In the genomic region with DNA sequence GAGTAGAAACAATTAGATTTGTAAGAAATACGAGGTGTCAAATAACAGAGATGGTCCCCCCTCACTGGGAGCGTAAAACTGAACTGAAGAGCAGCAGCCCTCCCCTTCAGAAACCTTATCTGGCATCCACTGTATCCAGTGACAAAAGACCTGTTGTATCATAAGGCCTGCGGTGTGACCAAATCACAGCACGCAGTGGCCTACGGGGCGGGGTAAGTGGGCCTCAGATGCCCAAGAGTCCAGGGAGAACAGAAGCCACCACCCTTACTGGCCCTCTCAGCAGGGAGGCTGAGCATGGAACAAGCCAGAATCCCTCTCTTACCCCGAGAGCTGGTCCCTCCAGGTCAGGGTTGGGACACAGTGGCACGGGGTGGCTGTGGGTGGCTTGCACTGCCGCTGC, we compare ENCODE assay signal across 1 cellular context.
TF ChIP-seq lines count a peak whose summit lies in the region.

No MANE protein-coding gene starts in this region.

TF ChIP-seq in HepG2, 621 proteins besides CTCF, POLR2A, EP300 and RAD21:
- TF ChIP-seq GTF3A (CRISPR knock-in tag; conservative IDR thresholded peaks at IDR 0.05) = no peak
- TF ChIP-seq, protein P1, sequence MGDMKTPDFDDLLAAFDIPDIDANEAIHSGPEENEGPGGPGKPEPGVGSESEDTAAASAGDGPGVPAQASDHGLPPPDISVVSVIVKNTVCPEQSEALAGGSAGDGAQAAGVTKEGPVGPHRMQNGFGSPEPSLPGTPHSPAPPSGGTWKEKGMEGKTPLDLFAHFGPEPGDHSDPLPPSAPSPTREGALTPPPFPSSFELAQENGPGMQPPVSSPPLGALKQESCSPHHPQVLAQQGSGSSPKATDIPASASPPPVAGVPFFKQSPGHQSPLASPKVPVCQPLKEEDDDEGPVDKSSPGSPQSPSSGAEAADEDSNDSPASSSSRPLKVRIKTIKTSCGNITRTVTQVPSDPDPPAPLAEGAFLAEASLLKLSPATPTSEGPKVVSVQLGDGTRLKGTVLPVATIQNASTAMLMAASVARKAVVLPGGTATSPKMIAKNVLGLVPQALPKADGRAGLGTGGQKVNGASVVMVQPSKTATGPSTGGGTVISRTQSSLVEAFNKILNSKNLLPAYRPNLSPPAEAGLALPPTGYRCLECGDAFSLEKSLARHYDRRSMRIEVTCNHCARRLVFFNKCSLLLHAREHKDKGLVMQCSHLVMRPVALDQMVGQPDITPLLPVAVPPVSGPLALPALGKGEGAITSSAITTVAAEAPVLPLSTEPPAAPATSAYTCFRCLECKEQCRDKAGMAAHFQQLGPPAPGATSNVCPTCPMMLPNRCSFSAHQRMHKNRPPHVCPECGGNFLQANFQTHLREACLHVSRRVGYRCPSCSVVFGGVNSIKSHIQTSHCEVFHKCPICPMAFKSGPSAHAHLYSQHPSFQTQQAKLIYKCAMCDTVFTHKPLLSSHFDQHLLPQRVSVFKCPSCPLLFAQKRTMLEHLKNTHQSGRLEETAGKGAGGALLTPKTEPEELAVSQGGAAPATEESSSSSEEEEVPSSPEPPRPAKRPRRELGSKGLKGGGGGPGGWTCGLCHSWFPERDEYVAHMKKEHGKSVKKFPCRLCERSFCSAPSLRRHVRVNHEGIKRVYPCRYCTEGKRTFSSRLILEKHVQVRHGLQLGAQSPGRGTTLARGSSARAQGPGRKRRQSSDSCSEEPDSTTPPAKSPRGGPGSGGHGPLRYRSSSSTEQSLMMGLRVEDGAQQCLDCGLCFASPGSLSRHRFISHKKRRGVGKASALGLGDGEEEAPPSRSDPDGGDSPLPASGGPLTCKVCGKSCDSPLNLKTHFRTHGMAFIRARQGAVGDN (CRISPR knock-in tag; IDR thresholded peaks at IDR 0.05) = peak; percentile 22; the same call in 1 of the 2 replicates
